In genomic region chr20:23200914-23201313, GRCh38 we compare ENCODE assay signal across 8 cellular contexts.
DNase-seq lines count a peak whose midpoint lies in the region; ATAC-seq, FAIRE-seq and TF ChIP-seq lines count a peak whose summit lies in the region.

No MANE protein-coding gene starts in this region.

- H3K36me3 ChIP-seq in WERI-Rb-1 (no peaks in the 10 kb centered on the region), kidney (ENCODE audit: control insufficient read depth in 1 of 2, insufficient read depth in 2 of 2, low read length in 2 of 2) (no peaks in the 10 kb centered on the region)

- peak; percentile 11 for TF ChIP-seq CTCF in CD14-positive monocyte (IDR thresholded peaks at IDR 0.05)
- peak; percentile 69 for TF ChIP-seq CTCF in WERI-Rb-1 (IDR thresholded peaks at IDR 0.05; ENCODE audit: low read depth, low read length)
- TF ChIP-seq CTCF in kidney (IDR thresholded peaks at IDR 0.05; ENCODE audit: borderline replicate concordance, extremely low read depth, insufficient read depth): peak; percentile 54

- H3K4me3 Mint-ChIP-seq in CD14-positive monocyte: no peak overlapping the region

- H3K9ac ChIP-seq in kidney (ENCODE audit: low read length in 2 of 2): no peak overlapping the region

- peaks cover 5 to 9% of the 10 kb centered on the region in 2 donors for H3K4me1 ChIP-seq in kidney (ENCODE audit: control insufficient read depth in 1 of 2, insufficient read depth in 1 of 2, low read depth in 1 of 2, low read length in 2 of 2)

- H3K9me3 Mint-ChIP-seq in CD14-positive monocyte: peaks cover 0 to 1% (median 0%) of the 10 kb centered on the region in 7 donors

- no peak for FAIRE-seq in kidney (lab: Jason Lieb, UNC)

- peak overlapping the region in 2 of 7 donors; percentile 46 to 68 for H3K27ac Mint-ChIP-seq in CD14-positive monocyte

- no peak for DNase-seq in CD14-positive monocyte (ENCODE audit: low spot score)
- peak; percentile 57 for DNase-seq in WERI-Rb-1
- DNase-seq in kidney: peak; percentile 72

- peak; percentile 43 for ATAC-seq in HG02884 (IDR thresholded peaks at IDR 0.05; ENCODE audit: unreplicated experiment)
- no peak for ATAC-seq in GM21360 (IDR thresholded peaks at IDR 0.05; ENCODE audit: unreplicated experiment)
- no peak for ATAC-seq in HG03432 (IDR thresholded peaks at IDR 0.05; ENCODE audit: unreplicated experiment)
- ATAC-seq in GM21367 (IDR thresholded peaks at IDR 0.05; ENCODE audit: unreplicated experiment): no peak
- no peak for ATAC-seq in GM18505 (IDR thresholded peaks at IDR 0.05; ENCODE audit: unreplicated experiment)

- H3K4me3 ChIP-seq in WERI-Rb-1 (ENCODE audit: low read depth, low read length) (no peak overlapping the region), kidney (ENCODE audit: low read length in 2 of 2) (no peak overlapping the region)

- H3K27ac ChIP-seq in WERI-Rb-1 (no peak overlapping the region), kidney (ENCODE audit: low read depth in 2 of 2, low read length in 2 of 2) (no peak overlapping the region)

- peaks cover 88% of the 10 kb centered on the region for H3K27me3 ChIP-seq in WERI-Rb-1 (ENCODE audit: insufficient read depth, low read depth, severe bottlenecking)

- H3K4me1 Mint-ChIP-seq in CD14-positive monocyte: peaks cover 50% of the 10 kb centered on the region

- TF ChIP-seq POLR2A in GM18505 (IDR thresholded peaks at IDR 0.05; ENCODE audit: borderline replicate concordance, extremely low read depth, insufficient read depth, insufficient read length): no peak

- peaks cover 0 to 5% of the 10 kb centered on the region in 2 donors for H3K36me3 Mint-ChIP-seq in CD14-positive monocyte

- H3K27me3 Mint-ChIP-seq in CD14-positive monocyte (ENCODE audit: low read depth in 3 of 3): peaks cover 1 to 10% (median 3%) of the 10 kb centered on the region in 3 donors

- intact Hi-C loops in CD14-positive monocyte (cut with micrococcal nuclease) (no loop called here), kidney (cut with DNase I) (no loop called here)

- H3K9me3 ChIP-seq in WERI-Rb-1 (ENCODE audit: severe bottlenecking) (peaks cover 5% of the 10 kb centered on the region), kidney (ENCODE audit: control insufficient read depth in 1 of 2, low read length in 2 of 2) (no peaks in the 10 kb centered on the region)

Comparison
In these comparisons a context has a peak if more than half of its experiments do, and no peak if none do; other contexts are left out.
1. CTCF ChIP-seq: peak in every context shown above with its lines; median percentile 69 in WERI-Rb-1; 54 in kidney; 11 in CD14-positive monocyte.